Comparison of ENCODE assay signal across 9 cellular contexts in the genomic region with DNA sequence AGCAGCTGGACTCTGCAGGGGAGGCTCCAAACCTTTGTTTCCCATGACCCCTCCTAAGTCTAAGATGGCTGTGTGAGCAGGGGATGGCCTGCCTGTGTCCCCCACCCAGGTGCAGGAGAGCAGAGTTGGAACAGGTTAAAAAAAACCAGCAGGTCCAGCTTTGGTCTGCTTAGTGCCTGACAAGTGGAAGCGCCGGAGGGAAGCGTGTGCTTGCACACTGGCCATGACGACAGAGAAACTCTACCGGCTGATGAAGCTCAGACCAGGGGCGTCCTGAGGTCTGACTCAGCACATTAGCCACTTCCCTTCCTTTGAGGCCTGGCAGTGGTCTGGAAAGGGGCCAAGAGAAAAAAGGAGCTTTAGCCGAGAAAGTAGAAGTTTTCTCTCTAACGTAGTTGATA.
DNase-seq lines count a peak whose midpoint lies in the region; ATAC-seq lines count a peak whose summit lies in the region.
"Had no signal": no experiment of that assay in that cellular context is flagged by ENCODE, and none has a peak within 500 bp of the region (broad histone marks: within the 10 kb centered on the region; RNA-seq: fewer than 3 reads in every experiment).

No MANE protein-coding gene starts in this region.

- H3K9me3 Mint-ChIP-seq in activated CD8-positive, alpha-beta T cell treated with anti-CD3 and anti-CD28 coated beads, Interleukin-2, amount 10 ng/mL, durations not matched to agents 7 days and 5 days (ENCODE audit: insufficient read depth), result no peaks in the 10 kb centered on the region
- H3K9me3 Mint-ChIP-seq: nephron had no signal

- DNase-seq in AML-193 (lab: John Stamatoyannopoulos, UW) (peak; percentile 83 to 84), left kidney (ENCODE audit: low read depth, low spot score) (peak; percentile 58), cerebellar nuclear complex (lab: John Stamatoyannopoulos, UW) (no peak), NCI-H526 treated with DMSO at 0.1 percent for 48 hours (lab: John Stamatoyannopoulos, UW) (no peak)
- DNase-seq in activated CD8-positive, alpha-beta T cell treated with anti-CD3 and anti-CD28 coated beads, Interleukin-2, amount 10 ng/mL, durations not matched to agents 7 days and 5 days, result peak; percentile 51

- no peak overlapping the region for H3K4me3 Mint-ChIP-seq in activated CD8-positive, alpha-beta T cell treated with anti-CD3 and anti-CD28 coated beads, Interleukin-2, amount 10 ng/mL, durations not matched to agents 7 days and 5 days
- H3K4me3 Mint-ChIP-seq: nephron had no signal

- H3K27ac Mint-ChIP-seq in activated CD8-positive, alpha-beta T cell treated with anti-CD3 and anti-CD28 coated beads, Interleukin-2, amount 10 ng/mL, durations not matched to agents 7 days and 5 days, result peak overlapping the region; percentile 8
- H3K27ac Mint-ChIP-seq: nephron had no signal

- peaks cover 5% of the 10 kb centered on the region for H3K27me3 Mint-ChIP-seq in activated CD8-positive, alpha-beta T cell treated with anti-CD3 and anti-CD28 coated beads, Interleukin-2, amount 10 ng/mL, durations not matched to agents 7 days and 5 days (ENCODE audit: low read depth)

- H3K4me1 Mint-ChIP-seq in activated CD8-positive, alpha-beta T cell treated with anti-CD3 and anti-CD28 coated beads, Interleukin-2, amount 10 ng/mL, durations not matched to agents 7 days and 5 days (ENCODE audit: low read depth), result peaks cover 30% of the 10 kb centered on the region

- POLR2A ChIA-PET in activated CD8-positive, alpha-beta T cell treated with anti-CD3 and anti-CD28 coated beads, Interleukin-2, amount 10 ng/mL, durations not matched to agents 7 days and 5 days (lab: Charles Lee), result interaction anchor here (0.5 to 1.5 kb wide), 3 partner anchors 41 to 316 kb away, joined by 3 to 4 read pairs (median 3); no protein-coding TSS in a partner anchor

- H3K36me3 Mint-ChIP-seq in activated CD8-positive, alpha-beta T cell treated with anti-CD3 and anti-CD28 coated beads, Interleukin-2, amount 10 ng/mL, durations not matched to agents 7 days and 5 days (ENCODE audit: low read depth), result peaks cover 2% of the 10 kb centered on the region

- ATAC-seq in GM19023 (IDR thresholded peaks at IDR 0.05; ENCODE audit: unreplicated experiment) (peak; percentile 70), HG03565 (IDR thresholded peaks at IDR 0.05; ENCODE audit: unreplicated experiment) (peak; percentile 71), GM18517 (IDR thresholded peaks at IDR 0.05; ENCODE audit: unreplicated experiment) (no peak)
- ATAC-seq in activated CD8-positive, alpha-beta T cell treated with anti-CD3 and anti-CD28 coated beads, Interleukin-2, amount 10 ng/mL, durations not matched to agents 7 days and 5 days, result peak; percentile 67

- CTCF ChIA-PET in activated CD8-positive, alpha-beta T cell treated with anti-CD3 and anti-CD28 coated beads, Interleukin-2, amount 10 ng/mL, durations not matched to agents 7 days and 5 days (lab: Charles Lee), result no interaction called here

Comparison
In these comparisons a context has a peak if more than half of its experiments do, and no peak if none do; other contexts are left out.
1. DNase-seq: peak in AML-193 (2 of 2), activated CD8-positive, alpha-beta T cell treated with anti-CD3 and anti-CD28 coated beads, Interleukin-2, amount 10 ng/mL, durations not matched to agents 7 days and 5 days (single experiment) and left kidney (single experiment); none in cerebellar nuclear complex (0 of 2) and NCI-H526 treated with DMSO at 0.1 percent for 48 hours (single experiment).